In genomic region chr1:48878191-48878940, GRCh38 we compare ENCODE assay signal across 12 cellular contexts.
A peak's percentile ranks its signal among the peaks of the same experiment; 100 is the strongest.
DNase-seq lines count a peak whose midpoint lies in the region; TF ChIP-seq lines count a peak whose summit lies in the region.
"Had no signal": no experiment of that assay in that cellular context is flagged by ENCODE, and none has a peak within 500 bp of the region (broad histone marks: within the 10 kb centered on the region; RNA-seq: fewer than 3 reads in every experiment).

No MANE protein-coding gene starts in this region.

- peak overlapping the region; percentile 32 to 72 (median 43); a peak in 21 of 22 replicates for H3K4me2 ChIP-seq in BLaER1 treated with 17β-estradiol and CSF1 and Interleukin-3, amounts not matched to agents 10 nM and 100 nM
- H3K4me2 ChIP-seq in mesendoderm (ENCODE audit: low read length) = no peak overlapping the region

- no peaks in the 10 kb centered on the region for H3K79me2 ChIP-seq in mesendoderm (ENCODE audit: control insufficient read depth, insufficient read depth, low read length)

- WGBS in mesendoderm (ENCODE audit: extremely low coverage, insufficient coverage, low lambda C conversion rate) = no CpG with 5 or more reads among the region's 6 CpGs
- 44 to 51% methylated on average over 6 of the region's 6 CpGs for WGBS in tibial nerve, 2 donors

- no peak overlapping the region for H4K8ac ChIP-seq in mesendoderm (ENCODE audit: low read depth, low read length)

- H3K9ac ChIP-seq in BLaER1 treated with 17β-estradiol and CSF1 and Interleukin-3, amounts not matched to agents 10 nM and 100 nM = peak overlapping the region in 1 of 11 experiments; percentile 17; a peak in 3 of 22 replicates
- H3K9ac ChIP-seq in mesendoderm (ENCODE audit: low read length) = no peak overlapping the region

- H3K79me1 ChIP-seq in mesendoderm (ENCODE audit: low read length) = no peaks in the 10 kb centered on the region

- no peak overlapping the region for H2BK120ac ChIP-seq in mesendoderm (ENCODE audit: low read depth, low read length)

- no peak overlapping the region for H4K5ac ChIP-seq in mesendoderm (ENCODE audit: low read length)

- no peak overlapping the region for H2BK5ac ChIP-seq in mesendoderm (ENCODE audit: low read length)

- H3K27ac ChIP-seq in BLaER1 treated with 17β-estradiol and CSF1 and Interleukin-3, amounts not matched to agents 10 nM and 100 nM = peak overlapping the region in 8 of 11 experiments; percentile 7 to 41 (median 26); a peak in 10 of 22 replicates
- H3K27ac ChIP-seq in mesendoderm (ENCODE audit: low read depth, low read length) (no peak overlapping the region), tibial nerve (no peak overlapping the region)
- H3K27ac ChIP-seq: esophagus muscularis mucosa had no signal

- no peaks in the 10 kb centered on the region for H3K9me3 ChIP-seq in BLaER1 treated with 17β-estradiol and CSF1 and Interleukin-3, amounts not matched to agents 10 nM and 100 nM (replicated peaks in 1 of 11)
- H3K9me3 ChIP-seq in MG63 (no peaks in the 10 kb centered on the region), tibial nerve (no peaks in the 10 kb centered on the region)
- H3K9me3 ChIP-seq: esophagus muscularis mucosa had no signal

- H3K4me1 ChIP-seq in BLaER1 treated with 17β-estradiol and CSF1 and Interleukin-3, amounts not matched to agents 10 nM and 100 nM = peaks cover 21 to 45% (median 35%) of the 10 kb centered on the region in 10 experiments
- H3K4me1 ChIP-seq in mesendoderm (ENCODE audit: control insufficient read depth, low read depth, low read length) (no peaks in the 10 kb centered on the region), tibial nerve (no peaks in the 10 kb centered on the region)

- peak overlapping the region; percentile 19 for H2BK15ac ChIP-seq in mesendoderm (replicated peaks; ENCODE audit: low read depth)

- no peaks in the 10 kb centered on the region for H3K36me3 ChIP-seq in BLaER1 treated with 17β-estradiol and CSF1 and Interleukin-3, amounts not matched to agents 10 nM and 100 nM
- H3K36me3 ChIP-seq in MG63 (no peaks in the 10 kb centered on the region), mesendoderm (ENCODE audit: control insufficient read depth, insufficient read depth, low read length) (no peaks in the 10 kb centered on the region), tibial nerve (no peaks in the 10 kb centered on the region)
- H3K36me3 ChIP-seq: esophagus muscularis mucosa had no signal

- no peak overlapping the region for H3K4ac ChIP-seq in mesendoderm (ENCODE audit: low read depth, low read length)

- no peaks in the 10 kb centered on the region for H3K27me3 ChIP-seq in BLaER1 treated with 17β-estradiol and CSF1 and Interleukin-3, amounts not matched to agents 10 nM and 100 nM
- H3K27me3 ChIP-seq in MG63 (no peaks in the 10 kb centered on the region), mesendoderm (ENCODE audit: insufficient read depth, low read length, poor library complexity) (no peaks in the 10 kb centered on the region), tibial nerve (no peaks in the 10 kb centered on the region)
- H3K27me3 ChIP-seq: esophagus muscularis mucosa had no signal

- DNase-seq in MG63 = peak; percentile 80
- DNase-seq in astrocyte of the spinal cord (ENCODE audit: low read depth, low spot score) = peak; percentile 88
- DNase-seq in mesendoderm = peak; percentile 45
- DNase-seq in KBM-7 = no peak
- no peak for DNase-seq in SKM-1 treated with dmso at 0.1 percent for 144 hours (lab: John Stamatoyannopoulos, UW; ENCODE audit: unreplicated experiment)
- no peak for DNase-seq in activated T-cell treated with anti-CD3 and anti-CD28 coated beads, Interleukin-2, amount 50 U/mL, for 24 hours
- no peak for DNase-seq in tibial nerve (ENCODE audit: low spot score in 2 of 2)
- DNase-seq: DMS79, NCI-H1105 treated with DMSO at 0.1 percent for 48 hours, nephron progenitor cell had no signal

- H3K18ac ChIP-seq in mesendoderm (ENCODE audit: low read length) = peak overlapping the region; percentile 60

- no peak overlapping the region for H3K4me3 Mint-ChIP-seq in activated T-cell treated with anti-CD3 and anti-CD28 coated beads, Interleukin-2, amount 50 U/mL, for 24 hours
- H3K4me3 Mint-ChIP-seq: nephron progenitor cell had no signal

- TF ChIP-seq POLR2A in tibial nerve (IDR thresholded peaks at IDR 0.05) = no peak

- no peak overlapping the region for H3K23ac ChIP-seq in mesendoderm (ENCODE audit: low read length)

- no peak overlapping the region for H3K56ac ChIP-seq in mesendoderm (ENCODE audit: low read length)

- no peaks in the 10 kb centered on the region for H3K9me3 Mint-ChIP-seq in activated T-cell treated with anti-CD3 and anti-CD28 coated beads, Interleukin-2, amount 50 U/mL, for 24 hours
- H3K9me3 Mint-ChIP-seq: nephron progenitor cell had no signal

- in situ Hi-C loops in astrocyte of the spinal cord (cut with HindIII; ENCODE audit: low sequenced_read_pairs) = no loop called here
- in situ Hi-C loops in KBM-7 (cut with MboI; ENCODE audit: low pct_unique_long_range_greater_than_20kb, low sequenced_read_pairs) = no loop called here

- no peaks in the 10 kb centered on the region for H3K4me1 Mint-ChIP-seq in activated T-cell treated with anti-CD3 and anti-CD28 coated beads, Interleukin-2, amount 50 U/mL, for 24 hours (ENCODE audit: low read depth)

- H2AK5ac ChIP-seq in mesendoderm (ENCODE audit: low read length) = no peak overlapping the region

- no peak overlapping the region; a peak in 1 of 20 replicates for H3K4me3 ChIP-seq in BLaER1 treated with 17β-estradiol and CSF1 and Interleukin-3, amounts not matched to agents 10 nM and 100 nM
- H3K4me3 ChIP-seq in MG63 (no peak overlapping the region), astrocyte of the spinal cord (ENCODE audit: low read depth, low read length) (no peak overlapping the region), mesendoderm (ENCODE audit: low read length) (no peak overlapping the region), tibial nerve (no peak overlapping the region)
- H3K4me3 ChIP-seq: esophagus muscularis mucosa had no signal

- H3K27me3 Mint-ChIP-seq in activated T-cell treated with anti-CD3 and anti-CD28 coated beads, Interleukin-2, amount 50 U/mL, for 24 hours = peaks cover 6% of the 10 kb centered on the region

- no peaks in the 10 kb centered on the region for H4K20me1 ChIP-seq in BLaER1 treated with 17β-estradiol and CSF1 and Interleukin-3, amounts not matched to agents 10 nM and 100 nM

- H3K27ac Mint-ChIP-seq in activated T-cell treated with anti-CD3 and anti-CD28 coated beads, Interleukin-2, amount 50 U/mL, for 24 hours = no peak overlapping the region
- H3K27ac Mint-ChIP-seq: nephron progenitor cell had no signal

- no peaks in the 10 kb centered on the region for H3K36me3 Mint-ChIP-seq in activated T-cell treated with anti-CD3 and anti-CD28 coated beads, Interleukin-2, amount 50 U/mL, for 24 hours (ENCODE audit: low read depth)

- TF ChIP-seq EP300 in tibial nerve (IDR thresholded peaks at IDR 0.05) = no peak

- TF ChIP-seq CTCF in astrocyte of the spinal cord (IDR thresholded peaks at IDR 0.05; ENCODE audit: low read depth, low read length) (no peak), tibial nerve (IDR thresholded peaks at IDR 0.05) (no peak)

Comparison
In these comparisons a context has a peak if more than half of its experiments do, and no peak if none do; other contexts are left out.
1. H3K27ac ChIP-seq: peak in BLaER1 treated with 17β-estradiol and CSF1 and Interleukin-3, amounts not matched to agents 10 nM and 100 nM (8 of 11); none in mesendoderm (single experiment) and tibial nerve (0 of 4).
2. DNase-seq: peak in MG63 (single experiment), astrocyte of the spinal cord (single experiment) and mesendoderm (single experiment); none in KBM-7 (single experiment), SKM-1 treated with dmso at 0.1 percent for 144 hours (single experiment), activated T-cell treated with anti-CD3 and anti-CD28 coated beads, Interleukin-2, amount 50 U/mL, for 24 hours (single experiment) and tibial nerve (0 of 2).